ENCODE assay signal across 8 cellular contexts in the genomic region with DNA sequence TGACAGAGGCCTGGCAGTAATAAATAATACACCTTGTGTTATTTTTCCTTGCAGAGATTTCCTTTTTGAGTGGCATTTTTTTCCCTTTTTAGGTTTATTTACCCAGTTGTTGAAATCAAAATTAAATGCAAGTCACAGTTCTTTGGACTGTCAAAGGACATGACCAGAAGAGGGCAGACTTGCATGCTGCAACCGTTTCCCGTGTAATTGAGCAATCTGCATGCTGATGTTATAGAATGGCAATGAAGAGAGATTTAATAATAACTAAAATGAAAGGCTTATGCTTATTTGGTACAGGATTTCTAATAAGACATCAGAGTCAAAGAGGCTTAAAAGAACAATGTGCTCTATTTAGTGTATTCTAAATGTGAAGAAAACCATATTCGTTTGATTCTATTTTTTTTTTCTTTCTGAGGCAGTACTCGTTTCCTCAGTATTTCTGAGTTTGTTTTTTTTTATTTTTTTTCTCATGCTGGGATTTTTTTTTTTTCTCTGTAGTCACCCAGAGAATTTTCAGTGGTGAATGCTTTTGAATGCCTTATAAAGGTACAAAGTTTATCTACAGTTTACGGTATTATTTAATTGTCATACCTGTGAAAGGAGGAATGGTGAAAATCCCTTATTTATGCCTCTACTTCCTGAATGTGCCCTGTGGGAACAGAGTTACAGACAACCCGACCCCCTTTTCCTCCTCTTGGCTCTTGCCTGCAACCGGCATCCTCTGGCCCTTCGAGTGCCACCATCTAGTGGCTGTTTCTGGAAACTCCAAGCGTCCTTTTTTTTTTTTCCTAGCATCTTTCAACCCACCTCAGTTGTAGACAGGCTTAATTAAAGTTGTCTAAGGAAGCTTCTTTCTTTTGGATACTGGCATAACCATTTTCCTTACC.
DNase-seq lines count a peak whose midpoint lies in the region; ATAC-seq and TF ChIP-seq lines count a peak whose summit lies in the region.

No MANE protein-coding gene starts in this region.

- no peaks in the 10 kb centered on the region for H3K4me1 Mint-ChIP-seq in endothelial cell (ENCODE audit: unreplicated experiment)
- H3K4me1 Mint-ChIP-seq in effector memory CD8-positive, alpha-beta T cell (ENCODE audit: low read depth in 2 of 2): no peaks in the 10 kb centered on the region

- peak; percentile 31 for TF ChIP-seq CTCF in endothelial cell (IDR thresholded peaks at IDR 0.05; ENCODE audit: unreplicated experiment)

- peak; percentile 61 for ATAC-seq in GM21515 (IDR thresholded peaks at IDR 0.05; ENCODE audit: unreplicated experiment)
- no peak for ATAC-seq in effector memory CD8-positive, alpha-beta T cell (replicated peaks)

- H3K4me3 Mint-ChIP-seq in endothelial cell (ENCODE audit: unreplicated experiment): peak overlapping the region; percentile 77
- no peak overlapping the region for H3K4me3 Mint-ChIP-seq in effector memory CD8-positive, alpha-beta T cell

- peaks cover 2% of the 10 kb centered on the region for H3K27me3 Mint-ChIP-seq in endothelial cell (ENCODE audit: unreplicated experiment)
- H3K27me3 Mint-ChIP-seq in effector memory CD8-positive, alpha-beta T cell: no peaks in the 10 kb centered on the region

- peak in 2 of 3 experiments; percentile 3 to 52 for DNase-seq in NCI-H1417 (lab: John Stamatoyannopoulos, UW)
- DNase-seq in NCI-H1417 treated with DMSO at 0.1 percent for 48 hours (lab: John Stamatoyannopoulos, UW): no peak
- peak; percentile 80 to 81 for DNase-seq in Kasumi-1 (lab: John Stamatoyannopoulos, UW)
- peak; percentile 54 for DNase-seq in RPMI8226
- DNase-seq in endothelial cell (ENCODE audit: low spot score): peak; percentile 60
- peak; percentile 75 for DNase-seq in midbrain (lab: John Stamatoyannopoulos, UW)
- DNase-seq in effector memory CD8-positive, alpha-beta T cell: no peak

- peak overlapping the region; percentile 90 for H3K27ac Mint-ChIP-seq in endothelial cell (ENCODE audit: unreplicated experiment)
- no peak overlapping the region for H3K27ac Mint-ChIP-seq in effector memory CD8-positive, alpha-beta T cell

- H3K36me3 Mint-ChIP-seq in endothelial cell (ENCODE audit: low read depth, unreplicated experiment): no peaks in the 10 kb centered on the region
- H3K36me3 Mint-ChIP-seq in effector memory CD8-positive, alpha-beta T cell (ENCODE audit: insufficient read depth): no peaks in the 10 kb centered on the region

- H3K9me3 Mint-ChIP-seq in endothelial cell (ENCODE audit: unreplicated experiment): no peaks in the 10 kb centered on the region
- H3K9me3 Mint-ChIP-seq in effector memory CD8-positive, alpha-beta T cell: peaks cover 5 to 8% of the 10 kb centered on the region in 2 donors

Comparison
In these comparisons a context has a peak if more than half of its experiments do, and no peak if none do; other contexts are left out.
1. DNase-seq: peak in NCI-H1417 (2 of 3), Kasumi-1 (2 of 2), RPMI8226 (single experiment), endothelial cell (single experiment) and midbrain (single experiment); none in NCI-H1417 treated with DMSO at 0.1 percent for 48 hours (single experiment) and effector memory CD8-positive, alpha-beta T cell (0 of 3).